1 cellular context compared by ENCODE assay signal in genomic region chr11:9573775-9574555, GRCh38.
TF ChIP-seq lines count a peak whose summit lies in the region.

No MANE protein-coding gene starts in this region.

TF ChIP-seq in GM12878, 131 proteins besides CTCF, POLR2A, EP300 and RAD21 (continued from another document and continues in another):
- TF ChIP-seq ATF2 (IDR thresholded peaks at IDR 0.05; ENCODE audit: low read length) (no peak), HDAC6 (IDR thresholded peaks at IDR 0.05; ENCODE audit: unreplicated experiment) (no peak), NR2F1 (conservative IDR thresholded peaks at IDR 0.05) (no peak), STAT3 (IDR thresholded peaks at IDR 0.05; ENCODE audit: low read depth, low read length) (no peak), CHD1 (IDR thresholded peaks at IDR 0.05; ENCODE audit: low read depth, low read length) (no peak), POU2F2 (IDR thresholded peaks at IDR 0.05; ENCODE audit: borderline replicate concordance, low read depth, low read length) (no peak), KLF5 (IDR thresholded peaks at IDR 0.05; ENCODE audit: partially characterized antibody) (peak; percentile 9), ZNF622 (IDR thresholded peaks at IDR 0.05) (no peak), HDGF (IDR thresholded peaks at IDR 0.05) (no peak), ZSCAN29 (IDR thresholded peaks at IDR 0.05) (0 out of 2 replicates have a peak, but pooled peaks have one; percentile 51), TAF1 (IDR thresholded peaks at IDR 0.05; ENCODE audit: borderline replicate concordance, low read depth, low read length) (no peak), GATAD2B (conservative IDR thresholded peaks at IDR 0.05; ENCODE audit: low read depth) (peak; percentile 19), SREBF2 (IDR thresholded peaks at IDR 0.05; ENCODE audit: low read length) (no peak), ZZZ3 (IDR thresholded peaks at IDR 0.05; ENCODE audit: control insufficient read depth, insufficient read length, low read depth) (no peak), EZH2 (IDR thresholded peaks at IDR 0.05; ENCODE audit: borderline replicate concordance, control insufficient read depth, low read depth, low read length) (no peak), PAX5 (IDR thresholded peaks at IDR 0.05; ENCODE audit: borderline replicate concordance, low read depth, low read length) (no peak), BACH1 (IDR thresholded peaks at IDR 0.05; ENCODE audit: borderline replicate concordance) (peak; percentile 81), FOXM1 (IDR thresholded peaks at IDR 0.05; ENCODE audit: low read depth, low read length) (no peak), NBN (IDR thresholded peaks at IDR 0.05) (no peak), SMC3 (IDR thresholded peaks at IDR 0.05; ENCODE audit: borderline replicate concordance, low read length) (no peak), CUX1 (IDR thresholded peaks at IDR 0.05; ENCODE audit: insufficient replicate concordance, low read depth, low read length) (no peak), PAX8 (IDR thresholded peaks at IDR 0.05) (no peak), ESRRA (IDR thresholded peaks at IDR 0.05; ENCODE audit: low read length) (no peak), RCOR1 (conservative IDR thresholded peaks at IDR 0.05; ENCODE audit: low read depth, low read length) (no peak), BHLHE40 (IDR thresholded peaks at IDR 0.05; ENCODE audit: borderline replicate concordance in 1 of 2, low read depth in 2 of 2, low read length in 1 of 2) (peak; percentile 24 to 94; a peak in 3 of 4 replicates), TBL1XR1 (IDR thresholded peaks at IDR 0.05; ENCODE audit: low read depth, low read length) (no peak), CEBPB (IDR thresholded peaks at IDR 0.05; ENCODE audit: borderline replicate concordance in 1 of 2, low read depth in 2 of 2, low read length in 2 of 2) (no peak), USF2 (IDR thresholded peaks at IDR 0.05; ENCODE audit: borderline replicate concordance, low read depth, low read length) (no peak), EGR1 (IDR thresholded peaks at IDR 0.05; ENCODE audit: borderline replicate concordance in 1 of 2, low read depth in 2 of 2, low read length in 2 of 2) (no peak), DPF2 (IDR thresholded peaks at IDR 0.05) (peak; percentile 49; the same call in 1 of the 2 replicates), FOXK2 (IDR thresholded peaks at IDR 0.05) (no peak), ZNF207 (IDR thresholded peaks at IDR 0.05; ENCODE audit: borderline replicate concordance) (no peak), MYC (IDR thresholded peaks at IDR 0.05; ENCODE audit: insufficient read depth, insufficient read length, insufficient replicate concordance, low read length, severe bottlenecking) (peak; percentile 74), NKRF (conservative IDR thresholded peaks at IDR 0.05) (peak; percentile 98), CREM (IDR thresholded peaks at IDR 0.05; ENCODE audit: low read depth) (no peak), ZBED1 (IDR thresholded peaks at IDR 0.05; ENCODE audit: borderline replicate concordance) (no peak)
- TF ChIP-seq, protein P1, sequence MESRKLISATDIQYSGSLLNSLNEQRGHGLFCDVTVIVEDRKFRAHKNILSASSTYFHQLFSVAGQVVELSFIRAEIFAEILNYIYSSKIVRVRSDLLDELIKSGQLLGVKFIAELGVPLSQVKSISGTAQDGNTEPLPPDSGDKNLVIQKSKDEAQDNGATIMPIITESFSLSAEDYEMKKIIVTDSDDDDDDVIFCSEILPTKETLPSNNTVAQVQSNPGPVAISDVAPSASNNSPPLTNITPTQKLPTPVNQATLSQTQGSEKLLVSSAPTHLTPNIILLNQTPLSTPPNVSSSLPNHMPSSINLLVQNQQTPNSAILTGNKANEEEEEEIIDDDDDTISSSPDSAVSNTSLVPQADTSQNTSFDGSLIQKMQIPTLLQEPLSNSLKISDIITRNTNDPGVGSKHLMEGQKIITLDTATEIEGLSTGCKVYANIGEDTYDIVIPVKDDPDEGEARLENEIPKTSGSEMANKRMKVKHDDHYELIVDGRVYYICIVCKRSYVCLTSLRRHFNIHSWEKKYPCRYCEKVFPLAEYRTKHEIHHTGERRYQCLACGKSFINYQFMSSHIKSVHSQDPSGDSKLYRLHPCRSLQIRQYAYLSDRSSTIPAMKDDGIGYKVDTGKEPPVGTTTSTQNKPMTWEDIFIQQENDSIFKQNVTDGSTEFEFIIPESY (IDR thresholded peaks at IDR 0.05) = no peak
- TF ChIP-seq, protein P2, sequence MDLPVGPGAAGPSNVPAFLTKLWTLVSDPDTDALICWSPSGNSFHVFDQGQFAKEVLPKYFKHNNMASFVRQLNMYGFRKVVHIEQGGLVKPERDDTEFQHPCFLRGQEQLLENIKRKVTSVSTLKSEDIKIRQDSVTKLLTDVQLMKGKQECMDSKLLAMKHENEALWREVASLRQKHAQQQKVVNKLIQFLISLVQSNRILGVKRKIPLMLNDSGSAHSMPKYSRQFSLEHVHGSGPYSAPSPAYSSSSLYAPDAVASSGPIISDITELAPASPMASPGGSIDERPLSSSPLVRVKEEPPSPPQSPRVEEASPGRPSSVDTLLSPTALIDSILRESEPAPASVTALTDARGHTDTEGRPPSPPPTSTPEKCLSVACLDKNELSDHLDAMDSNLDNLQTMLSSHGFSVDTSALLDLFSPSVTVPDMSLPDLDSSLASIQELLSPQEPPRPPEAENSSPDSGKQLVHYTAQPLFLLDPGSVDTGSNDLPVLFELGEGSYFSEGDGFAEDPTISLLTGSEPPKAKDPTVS (IDR thresholded peaks at IDR 0.05; ENCODE audit: low read depth, low read length) = no peak
- TF ChIP-seq, protein P3, sequence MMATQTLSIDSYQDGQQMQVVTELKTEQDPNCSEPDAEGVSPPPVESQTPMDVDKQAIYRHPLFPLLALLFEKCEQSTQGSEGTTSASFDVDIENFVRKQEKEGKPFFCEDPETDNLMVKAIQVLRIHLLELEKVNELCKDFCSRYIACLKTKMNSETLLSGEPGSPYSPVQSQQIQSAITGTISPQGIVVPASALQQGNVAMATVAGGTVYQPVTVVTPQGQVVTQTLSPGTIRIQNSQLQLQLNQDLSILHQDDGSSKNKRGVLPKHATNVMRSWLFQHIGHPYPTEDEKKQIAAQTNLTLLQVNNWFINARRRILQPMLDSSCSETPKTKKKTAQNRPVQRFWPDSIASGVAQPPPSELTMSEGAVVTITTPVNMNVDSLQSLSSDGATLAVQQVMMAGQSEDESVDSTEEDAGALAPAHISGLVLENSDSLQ (IDR thresholded peaks at IDR 0.05) = no peak
- TF ChIP-seq, protein P4, sequence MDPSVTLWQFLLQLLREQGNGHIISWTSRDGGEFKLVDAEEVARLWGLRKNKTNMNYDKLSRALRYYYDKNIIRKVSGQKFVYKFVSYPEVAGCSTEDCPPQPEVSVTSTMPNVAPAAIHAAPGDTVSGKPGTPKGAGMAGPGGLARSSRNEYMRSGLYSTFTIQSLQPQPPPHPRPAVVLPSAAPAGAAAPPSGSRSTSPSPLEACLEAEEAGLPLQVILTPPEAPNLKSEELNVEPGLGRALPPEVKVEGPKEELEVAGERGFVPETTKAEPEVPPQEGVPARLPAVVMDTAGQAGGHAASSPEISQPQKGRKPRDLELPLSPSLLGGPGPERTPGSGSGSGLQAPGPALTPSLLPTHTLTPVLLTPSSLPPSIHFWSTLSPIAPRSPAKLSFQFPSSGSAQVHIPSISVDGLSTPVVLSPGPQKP (IDR thresholded peaks at IDR 0.05; ENCODE audit: low read depth, low read length) = no peak
- TF ChIP-seq, protein P5, sequence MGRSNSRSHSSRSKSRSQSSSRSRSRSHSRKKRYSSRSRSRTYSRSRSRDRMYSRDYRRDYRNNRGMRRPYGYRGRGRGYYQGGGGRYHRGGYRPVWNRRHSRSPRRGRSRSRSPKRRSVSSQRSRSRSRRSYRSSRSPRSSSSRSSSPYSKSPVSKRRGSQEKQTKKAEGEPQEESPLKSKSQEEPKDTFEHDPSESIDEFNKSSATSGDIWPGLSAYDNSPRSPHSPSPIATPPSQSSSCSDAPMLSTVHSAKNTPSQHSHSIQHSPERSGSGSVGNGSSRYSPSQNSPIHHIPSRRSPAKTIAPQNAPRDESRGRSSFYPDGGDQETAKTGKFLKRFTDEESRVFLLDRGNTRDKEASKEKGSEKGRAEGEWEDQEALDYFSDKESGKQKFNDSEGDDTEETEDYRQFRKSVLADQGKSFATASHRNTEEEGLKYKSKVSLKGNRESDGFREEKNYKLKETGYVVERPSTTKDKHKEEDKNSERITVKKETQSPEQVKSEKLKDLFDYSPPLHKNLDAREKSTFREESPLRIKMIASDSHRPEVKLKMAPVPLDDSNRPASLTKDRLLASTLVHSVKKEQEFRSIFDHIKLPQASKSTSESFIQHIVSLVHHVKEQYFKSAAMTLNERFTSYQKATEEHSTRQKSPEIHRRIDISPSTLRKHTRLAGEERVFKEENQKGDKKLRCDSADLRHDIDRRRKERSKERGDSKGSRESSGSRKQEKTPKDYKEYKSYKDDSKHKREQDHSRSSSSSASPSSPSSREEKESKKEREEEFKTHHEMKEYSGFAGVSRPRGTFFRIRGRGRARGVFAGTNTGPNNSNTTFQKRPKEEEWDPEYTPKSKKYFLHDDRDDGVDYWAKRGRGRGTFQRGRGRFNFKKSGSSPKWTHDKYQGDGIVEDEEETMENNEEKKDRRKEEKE (IDR thresholded peaks at IDR 0.05) = no peak
- TF ChIP-seq, protein P6, sequence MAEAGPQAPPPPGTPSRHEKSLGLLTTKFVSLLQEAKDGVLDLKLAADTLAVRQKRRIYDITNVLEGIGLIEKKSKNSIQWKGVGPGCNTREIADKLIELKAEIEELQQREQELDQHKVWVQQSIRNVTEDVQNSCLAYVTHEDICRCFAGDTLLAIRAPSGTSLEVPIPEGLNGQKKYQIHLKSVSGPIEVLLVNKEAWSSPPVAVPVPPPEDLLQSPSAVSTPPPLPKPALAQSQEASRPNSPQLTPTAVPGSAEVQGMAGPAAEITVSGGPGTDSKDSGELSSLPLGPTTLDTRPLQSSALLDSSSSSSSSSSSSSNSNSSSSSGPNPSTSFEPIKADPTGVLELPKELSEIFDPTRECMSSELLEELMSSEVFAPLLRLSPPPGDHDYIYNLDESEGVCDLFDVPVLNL (IDR thresholded peaks at IDR 0.05; ENCODE audit: low read depth, low read length) = no peak
